ENCODE assay signal across 7 cellular contexts in genomic region chr2:108449410-108450200, GRCh38. TPM values are rescaled to one million over a fixed set of nuclear protein-coding genes. Genes with fewer than 3 reads are reported as not detected.
DNase-seq lines count a peak whose midpoint lies in the region; ATAC-seq and TF ChIP-seq lines count a peak whose summit lies in the region.

No MANE protein-coding gene starts in this region.

- TF ChIP-seq CTCF in GM12864 (IDR thresholded peaks at IDR 0.05; ENCODE audit: low read depth, low read length, missing control alignments): no peak

- H3K56ac ChIP-seq in mesendoderm (ENCODE audit: low read length): peak overlapping the region; percentile 96

- peak overlapping the region; percentile 60 for H3K27ac ChIP-seq in mesendoderm (ENCODE audit: low read depth, low read length)
- H3K27ac ChIP-seq in thymus (ENCODE audit: low read depth): peak overlapping the region; percentile 98

- no peak overlapping the region for H2BK5ac ChIP-seq in mesendoderm (ENCODE audit: low read length)

- H3K23ac ChIP-seq in mesendoderm (ENCODE audit: low read length): peak overlapping the region; percentile 80

- ATAC-seq in GM21723 (IDR thresholded peaks at IDR 0.05; ENCODE audit: unreplicated experiment): peak; percentile 44

- peaks cover 6% of the 10 kb centered on the region for H3K79me2 ChIP-seq in mesendoderm (ENCODE audit: control insufficient read depth, insufficient read depth, low read length)

- peak overlapping the region; percentile 92 for H3K9ac ChIP-seq in mesendoderm (ENCODE audit: low read length)

- peak overlapping the region; percentile 12 for H3K18ac ChIP-seq in mesendoderm (ENCODE audit: low read length)

- peak overlapping the region; percentile 89 for H3K4me2 ChIP-seq in mesendoderm (ENCODE audit: low read length)

- no peak overlapping the region for H4K5ac ChIP-seq in mesendoderm (ENCODE audit: low read length)

- H2AK5ac ChIP-seq in mesendoderm (ENCODE audit: low read length): no peak overlapping the region

- peak overlapping the region; percentile 96 for H2BK15ac ChIP-seq in mesendoderm (replicated peaks; ENCODE audit: low read depth)

- DNase-seq in GM12864 (ENCODE audit: low read depth): no peak
- DNase-seq in LHCN-M2 (ENCODE audit: low read depth): peak; percentile 22
- DNase-seq in T-helper 9 cell: peak; percentile 10
- DNase-seq in effector CD4-positive, alpha-beta T cell: peak; percentile 26
- DNase-seq in mesendoderm: peak; percentile 32

- H3K4me3 ChIP-seq in GM12864 (ENCODE audit: low read depth, low read length): peak overlapping the region; percentile 84
- H3K4me3 ChIP-seq in mesendoderm (ENCODE audit: low read length): peak overlapping the region; percentile 97
- H3K4me3 ChIP-seq in thymus (ENCODE audit: low read length): peak overlapping the region; percentile 89

- H3K36me3 ChIP-seq in mesendoderm (ENCODE audit: control insufficient read depth, insufficient read depth, low read length) (no peaks in the 10 kb centered on the region), thymus (ENCODE audit: control insufficient read depth, insufficient read depth) (peaks cover 5% of the 10 kb centered on the region)

- H3K9me3 ChIP-seq in thymus (ENCODE audit: control insufficient read depth): no peaks in the 10 kb centered on the region

- peaks cover 4% of the 10 kb centered on the region for H3K79me1 ChIP-seq in mesendoderm (ENCODE audit: low read length)

- H3K4ac ChIP-seq in mesendoderm (ENCODE audit: low read depth, low read length): no peak overlapping the region

- no peak overlapping the region for H2BK120ac ChIP-seq in mesendoderm (ENCODE audit: low read depth, low read length)

- H3K27me3 ChIP-seq in mesendoderm (ENCODE audit: insufficient read depth, low read length, poor library complexity) (no peaks in the 10 kb centered on the region), thymus (ENCODE audit: control insufficient read depth, insufficient read depth) (no peaks in the 10 kb centered on the region)

- H4K8ac ChIP-seq in mesendoderm (ENCODE audit: low read depth, low read length): no peak overlapping the region

- H3K4me1 ChIP-seq in mesendoderm (ENCODE audit: control insufficient read depth, low read depth, low read length) (peaks cover 3% of the 10 kb centered on the region), thymus (ENCODE audit: control insufficient read depth, insufficient read depth, low read length) (peaks cover 14% of the 10 kb centered on the region)

- WGBS in mesendoderm (ENCODE audit: extremely low coverage, insufficient coverage, low lambda C conversion rate): no CpG with 5 or more reads among the region's 22 CpGs
- WGBS in thymus: 6% methylated on average over 22 of the region's 22 CpGs

RNA-seq across cellular contexts. Expression of gene GCC2, which starts 0.6 kb away (rescaled TPM):
- 11.7 and 18.0 TPM in 2 replicates for total RNA-seq in LHCN-M2 (2014; rRNA removed)
- polyA plus RNA-seq in LHCN-M2 (2012): 4.3 TPM
- 35.4 TPM for polyA plus RNA-seq in mesendoderm (2013, experiment 1 of 2)
- 37.2 TPM for polyA plus RNA-seq in mesendoderm (2013, experiment 2 of 2)
- 31.9 TPM for polyA plus RNA-seq in thymus
